In the genomic region with DNA sequence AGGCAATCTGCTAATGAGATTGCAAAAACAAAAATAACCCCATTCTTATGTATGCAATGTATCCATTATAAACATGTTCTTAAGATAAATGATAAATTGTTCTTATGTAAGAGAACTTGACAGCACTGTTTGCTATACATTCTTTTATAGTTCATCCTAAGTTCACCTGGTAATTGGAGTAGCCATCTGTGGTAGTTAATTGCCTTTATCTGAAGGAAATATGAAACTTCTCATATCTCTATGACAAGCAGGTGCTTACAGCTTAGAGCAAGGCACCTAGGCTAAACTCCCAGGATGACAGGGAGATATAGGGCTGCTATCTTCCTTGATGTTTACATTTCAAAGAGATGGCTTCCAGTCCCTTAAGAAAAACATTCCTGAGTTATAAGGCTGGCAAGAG, we compare ENCODE assay signal across 19 cellular contexts.
"Had no signal": no experiment of that assay in that cellular context is flagged by ENCODE, and none has a peak within 500 bp of the region (broad histone marks: within the 10 kb centered on the region; RNA-seq: fewer than 3 reads in every experiment).

No MANE protein-coding gene starts in this region.

- H3K4me3 ChIP-seq: gastrocnemius medialis, heart right ventricle, left ventricle myocardium inferior, ovary, testis had no signal

- H3K27ac ChIP-seq: epithelial cell of prostate, gastrocnemius medialis, heart right ventricle, left ventricle myocardium inferior, ovary, testis, VCaP had no signal

- H3K4me1 ChIP-seq: gastrocnemius medialis, heart right ventricle, left ventricle myocardium inferior, testis had no signal

- H3K9me3 ChIP-seq: gastrocnemius medialis, left ventricle myocardium inferior, ovary, testis had no signal

- DNase-seq: activated CD8-positive, alpha-beta memory T cell treated with anti-CD3 and anti-CD28 coated beads, Interleukin-2, amount 50 U/mL, for 4 hours; activated CD8-positive, alpha-beta T cell treated with anti-CD3 and anti-CD28 coated beads for 36 hours; activated gamma-delta T cell treated with Interleukin-2 at 50 U/mL for 16 hours; activated naive CD8-positive, alpha-beta T cell treated with anti-CD3 and anti-CD28 coated beads for 36 hours; activated T-cell treated with anti-CD3 and anti-CD28 coated beads, Interleukin-2, amount 50 U/mL, for 72 hours; anterior cingulate cortex; cerebellar nuclear complex; effector memory CD8-positive, alpha-beta T cell; gastrocnemius medialis; heart right ventricle; left ventricle myocardium inferior; mesendoderm; ovary; stimulated activated CD4-positive, alpha-beta T cell treated with anti-CD3 and anti-CD28 coated beads, Interleukin-2, amount 100 ng/mL, for 48 hours; stimulated activated CD8-positive, alpha-beta memory T cell treated with anti-CD3 and anti-CD28 coated beads, Interleukin-4, amount 100 ng/mL, for 48 hours; stimulated activated naive CD8-positive, alpha-beta T cell treated with anti-CD3 and anti-CD28 coated beads, Interleukin-15, amount 100 ng/mL, for 72 hours; testis had no signal

- H3K36me3 ChIP-seq: gastrocnemius medialis, heart right ventricle, left ventricle myocardium inferior, ovary had no signal

- H3K27me3 ChIP-seq: ovary, testis had no signal

- ATAC-seq: activated CD8-positive, alpha-beta T cell treated with anti-CD3 and anti-CD28 coated beads for 36 hours; activated T-cell treated with anti-CD3 and anti-CD28 coated beads, Interleukin-2, amount 50 U/mL, for 72 hours; effector memory CD8-positive, alpha-beta T cell; gastrocnemius medialis; heart right ventricle; stimulated activated naive CD8-positive, alpha-beta T cell treated with anti-CD3 and anti-CD28 coated beads, Interleukin-15, amount 100 ng/mL, for 72 hours had no signal
